Comparison of ENCODE assay signal across 1 cellular context in genomic region chr3:68571321-68571720, GRCh38.
TF ChIP-seq lines count a peak whose summit lies in the region.

No MANE protein-coding gene starts in this region.

TF ChIP-seq in H1, 55 proteins besides CTCF, POLR2A, EP300 and RAD21:
- TF ChIP-seq NRF1 (IDR thresholded peaks at IDR 0.05; ENCODE audit: low read depth, low read length) (no peak), CHD1 (IDR thresholded peaks at IDR 0.05; ENCODE audit: low read depth, low read length) (no peak), ATF3 (IDR thresholded peaks at IDR 0.05; ENCODE audit: insufficient read depth, low read depth, low read length) (no peak), KDM1A (IDR thresholded peaks at IDR 0.05; ENCODE audit: borderline replicate concordance, low read length) (no peak), JUN (IDR thresholded peaks at IDR 0.05; ENCODE audit: low read depth, low read length) (no peak), ASH2L (IDR thresholded peaks at IDR 0.05; ENCODE audit: low read length) (no peak), POLR2AphosphoS5 (IDR thresholded peaks at IDR 0.05; ENCODE audit: low read depth, low read length) (no peak), SIN3A (conservative IDR thresholded peaks at IDR 0.05 in 1 of 2, IDR thresholded peaks at IDR 0.05 in 1 of 2; ENCODE audit: low read depth in 1 of 2, low read length in 2 of 2) (no peak), TBP (IDR thresholded peaks at IDR 0.05; ENCODE audit: low read depth, low read length) (no peak), CREB1 (IDR thresholded peaks at IDR 0.05) (no peak), CTBP2 (IDR thresholded peaks at IDR 0.05; ENCODE audit: borderline replicate concordance, insufficient read depth, insufficient read length, low read length) (no peak), HDAC2 (IDR thresholded peaks at IDR 0.05; ENCODE audit: borderline replicate concordance in 1 of 2, low read depth in 2 of 2, low read length in 2 of 2) (no peak), CHD2 (IDR thresholded peaks at IDR 0.05; ENCODE audit: low read length) (no peak), GTF2F1 (IDR thresholded peaks at IDR 0.05; ENCODE audit: borderline replicate concordance, low read depth, low read length) (no peak), BCL11A (IDR thresholded peaks at IDR 0.05; ENCODE audit: low read depth in 2 of 2, low read length in 2 of 2) (no peak), SP1 (IDR thresholded peaks at IDR 0.05; ENCODE audit: low read depth, low read length) (no peak), ZNF274 (IDR thresholded peaks at IDR 0.05; ENCODE audit: borderline replicate concordance, extremely low read depth, low read length) (no peak), USF2 (IDR thresholded peaks at IDR 0.05; ENCODE audit: low read length) (no peak), SIRT6 (IDR thresholded peaks at IDR 0.05; ENCODE audit: low read length) (no peak)
